1 cellular context compared by ENCODE assay signal in genomic region chr5:73823508-73823925, GRCh38.
TF ChIP-seq lines count a peak whose summit lies in the region.

No MANE protein-coding gene starts in this region.

TF ChIP-seq in SK-N-SH treated with all-trans-retinoic acid at 6 μM for 48 hours, 23 proteins besides CTCF, POLR2A, EP300 and RAD21 (continued from another document):
- no peak for TF ChIP-seq PATZ1 (CRISPR knock-in tag; IDR thresholded peaks at IDR 0.05; ENCODE audit: borderline replicate concordance)
- TF ChIP-seq ISL1 (CRISPR knock-in tag; IDR thresholded peaks at IDR 0.05) = peak; percentile 13; the same call in 1 of the 2 replicates
TF ChIP-seq in SK-N-SH treated with all-trans-retinoic acid at 6 μM for 48 hours: peak in this region for 1.
